ENCODE assay signal across 28 cellular contexts in the genomic region with DNA sequence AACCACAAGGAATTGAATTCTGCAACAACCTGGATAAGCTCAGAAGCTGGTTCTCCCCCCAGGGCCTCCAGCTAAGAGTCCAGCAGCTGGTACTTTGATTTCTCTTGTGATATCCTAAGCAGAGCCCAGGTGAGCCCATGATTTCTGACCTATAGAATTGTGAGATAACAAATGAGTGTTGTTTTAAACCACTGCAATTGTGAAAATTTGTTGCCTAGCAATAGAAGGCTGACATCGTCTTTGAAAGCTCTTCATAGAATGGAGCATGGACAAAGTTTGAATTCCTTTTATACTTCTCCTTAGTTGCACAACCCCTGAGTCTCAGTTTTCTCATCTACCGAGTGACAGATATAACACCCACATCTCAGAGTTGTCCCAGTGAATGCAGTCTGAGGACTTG.
"Had no signal": no experiment of that assay in that cellular context is flagged by ENCODE, and none has a peak within 500 bp of the region (broad histone marks: within the 10 kb centered on the region; RNA-seq: fewer than 3 reads in every experiment).

No MANE protein-coding gene starts in this region.

- H3K36me3 ChIP-seq: stomach, suprapubic skin, thoracic aorta, thyroid gland, tibial artery, tibial nerve, transverse colon, upper lobe of left lung, upper lobe of right lung, uterus, vagina had no signal

- H3K27me3 ChIP-seq: suprapubic skin, testis, thyroid gland, tibial nerve, transverse colon, upper lobe of left lung, upper lobe of right lung, uterus, vagina had no signal

- H3K4me1 ChIP-seq: stomach, suprapubic skin, testis, tibial artery, tibial nerve, transverse colon, upper lobe of right lung, uterus, vagina had no signal

- FAIRE-seq: urothelium cell line had no signal

- H3K27ac ChIP-seq: stomach, suprapubic skin, testis, thoracic aorta, thyroid gland, tibial artery, tibial nerve, transverse colon, upper lobe of left lung, upper lobe of right lung, uterus, vagina had no signal

- H3K36me3 Mint-ChIP-seq: stimulated activated effector memory CD8-positive, alpha-beta T cell treated with anti-CD3 and anti-CD28 coated beads, Interleukin-12 subunit alpha, Interleukin-12 subunit beta, amount 100 ng/mL, for 72 hours; stimulated activated memory B cell treated with anti-CD40 and anti-IgM and Interleukin-4, amounts not matched to agents 10 μg/mL and 1 μg/mL and 100 μg/mL, for 72 hours; stimulated activated naive B cell treated with anti-CD40 and anti-IgM and Interleukin-4, amounts not matched to agents 10 μg/mL and 1 μg/mL and 100 μg/mL, for 72 hours; type B pancreatic cell had no signal

- H3K9me3 ChIP-seq: suprapubic skin, testis, thoracic aorta, thyroid gland, transverse colon, upper lobe of right lung, uterus, vagina had no signal

- H3K4me3 ChIP-seq: stomach, suprapubic skin, testis, thoracic aorta, thyroid gland, tibial artery, tibial nerve, transverse colon, upper lobe of left lung, upper lobe of right lung, uterus, vagina had no signal

- H3K4me3 Mint-ChIP-seq: stimulated activated effector memory CD8-positive, alpha-beta T cell treated with anti-CD3 and anti-CD28 coated beads, Interleukin-12 subunit alpha, Interleukin-12 subunit beta, amount 100 ng/mL, for 72 hours; stimulated activated memory B cell treated with anti-CD40 and anti-IgM and Interleukin-4, amounts not matched to agents 10 μg/mL and 1 μg/mL and 100 μg/mL, for 72 hours; stimulated activated naive B cell treated with anti-CD40 and anti-IgM and Interleukin-4, amounts not matched to agents 10 μg/mL and 1 μg/mL and 100 μg/mL, for 72 hours; stimulated activated naive CD8-positive, alpha-beta T cell treated with anti-CD3 and anti-CD28 coated beads, Interleukin-15, amount 100 ng/mL, for 72 hours; stimulated activated naive CD8-positive, alpha-beta T cell treated with anti-CD3 and anti-CD28 coated beads, Interleukin-15, Interleukin-2, amounts not matched to agents 100 ng/mL and 50 ng/mL, for 24 hours; type B pancreatic cell had no signal

- ATAC-seq: stimulated activated effector memory CD8-positive, alpha-beta T cell treated with anti-CD3 and anti-CD28 coated beads, Interleukin-12 subunit alpha, Interleukin-12 subunit beta, amount 100 ng/mL, for 72 hours; stimulated activated memory B cell treated with anti-CD40 and anti-IgM and Interleukin-4, amounts not matched to agents 10 μg/mL and 1 μg/mL and 100 μg/mL, for 72 hours; stimulated activated naive B cell treated with anti-CD40 and anti-IgM and Interleukin-4, amounts not matched to agents 10 μg/mL and 1 μg/mL and 100 μg/mL, for 72 hours; stimulated activated naive CD8-positive, alpha-beta T cell treated with anti-CD3 and anti-CD28 coated beads, Interleukin-15, amount 100 ng/mL, for 72 hours; stimulated activated naive CD8-positive, alpha-beta T cell treated with anti-CD3 and anti-CD28 coated beads, Interleukin-15, Interleukin-2, amounts not matched to agents 100 U/mL and 50 U/mL, for 24 hours; upper lobe of right lung had no signal

- H3K27ac Mint-ChIP-seq: stimulated activated effector memory CD8-positive, alpha-beta T cell treated with anti-CD3 and anti-CD28 coated beads, Interleukin-12 subunit alpha, Interleukin-12 subunit beta, amount 100 ng/mL, for 72 hours; stimulated activated memory B cell treated with anti-CD40 and anti-IgM and Interleukin-4, amounts not matched to agents 10 μg/mL and 1 μg/mL and 100 μg/mL, for 72 hours; stimulated activated naive B cell treated with anti-CD40 and anti-IgM and Interleukin-4, amounts not matched to agents 10 μg/mL and 1 μg/mL and 100 μg/mL, for 72 hours; stimulated activated naive CD8-positive, alpha-beta T cell treated with anti-CD3 and anti-CD28 coated beads, Interleukin-15, amount 100 ng/mL, for 72 hours; stimulated activated naive CD8-positive, alpha-beta T cell treated with anti-CD3 and anti-CD28 coated beads, Interleukin-15, Interleukin-2, amounts not matched to agents 100 ng/mL and 50 ng/mL, for 24 hours; type B pancreatic cell had no signal

- H3K9me3 Mint-ChIP-seq: stimulated activated effector memory CD8-positive, alpha-beta T cell treated with anti-CD3 and anti-CD28 coated beads, Interleukin-12 subunit alpha, Interleukin-12 subunit beta, amount 100 ng/mL, for 72 hours; stimulated activated naive CD8-positive, alpha-beta T cell treated with anti-CD3 and anti-CD28 coated beads, Interleukin-15, Interleukin-2, amounts not matched to agents 100 ng/mL and 50 ng/mL, for 24 hours; type B pancreatic cell had no signal

- H3K4me1 Mint-ChIP-seq: stimulated activated effector memory CD8-positive, alpha-beta T cell treated with anti-CD3 and anti-CD28 coated beads, Interleukin-12 subunit alpha, Interleukin-12 subunit beta, amount 100 ng/mL, for 72 hours; stimulated activated memory B cell treated with anti-CD40 and anti-IgM and Interleukin-4, amounts not matched to agents 10 μg/mL and 1 μg/mL and 100 μg/mL, for 72 hours; stimulated activated naive CD8-positive, alpha-beta T cell treated with anti-CD3 and anti-CD28 coated beads, Interleukin-15, amount 100 ng/mL, for 72 hours had no signal

- DNase-seq: stimulated activated CD4-positive, alpha-beta T cell treated with anti-CD3 and anti-CD28 coated beads, Interleukin-2, amount 100 ng/mL, for 48 hours; stimulated activated CD4-positive, alpha-beta T cell treated with anti-CD3 and anti-CD28 coated beads, Interleukin-4, amount 100 ng/mL, for 1 hour; stimulated activated CD4-positive, alpha-beta T cell treated with anti-CD3 and anti-CD28 coated beads, Interleukin-4, amount 100 ng/mL, for 24 hours; stimulated activated CD4-positive, alpha-beta T cell treated with anti-CD3 and anti-CD28 coated beads, Interleukin-4, amount 100 ng/mL, for 4 hours; stimulated activated CD8-positive, alpha-beta memory T cell treated with anti-CD3 and anti-CD28 coated beads, Interleukin-4, amount 100 ng/mL, for 48 hours; stimulated activated naive B cell treated with anti-CD40 and anti-IgM and Interleukin-4, amounts not matched to agents 10 μg/mL and 1 μg/mL and 100 μg/mL, for 72 hours; stimulated activated naive CD4-positive, alpha-beta T cell; stimulated activated naive CD4-positive, alpha-beta T cell treated with Interleukin-2 at 50 U/mL for 16 hours; stimulated activated naive CD8-positive, alpha-beta T cell treated with anti-CD3 and anti-CD28 coated beads, Interleukin-15, amount 100 ng/mL, for 72 hours; stimulated activated naive CD8-positive, alpha-beta T cell treated with anti-CD3 and anti-CD28 coated beads, Interleukin-15, Interleukin-2, amounts not matched to agents 100 U/mL and 50 U/mL, for 24 hours; stomach; substantia nigra; testis; thyroid gland; tibial artery; transverse colon; upper lobe of left lung; upper lobe of right lung; uterus had no signal
